ENCODE assay signal across 15 cellular contexts in genomic region chr10:35392482-35393230, GRCh38. TPM values are rescaled to one million over a fixed set of nuclear protein-coding genes. Genes with fewer than 3 reads are reported as not detected.
DNase-seq lines count a peak whose midpoint lies in the region; ATAC-seq and TF ChIP-seq lines count a peak whose summit lies in the region.
"Had no signal": no experiment of that assay in that cellular context is flagged by ENCODE, and none has a peak within 500 bp of the region (broad histone marks: within the 10 kb centered on the region; RNA-seq: fewer than 3 reads in every experiment).

No MANE protein-coding gene starts in this region.

- H3K4me1 ChIP-seq in Caco-2 (peaks cover 6% of the 10 kb centered on the region; the same call in 1 of the 2 replicates), neural progenitor cell (peaks cover 51% of the 10 kb centered on the region)

- peaks cover 17% of the 10 kb centered on the region for H3K9me3 Mint-ChIP-seq in Caco-2 (ENCODE audit: unreplicated experiment)
- H3K9me3 Mint-ChIP-seq in endothelial cell (ENCODE audit: unreplicated experiment), result peaks cover 15% of the 10 kb centered on the region
- H3K9me3 Mint-ChIP-seq in neural progenitor cell, result peaks cover 25% of the 10 kb centered on the region

- no peak for DNase-seq in Caco-2
- DNase-seq in WERI-Rb-1, result peak; percentile 66
- no peak for DNase-seq in endothelial cell (ENCODE audit: low spot score)
- DNase-seq in neural progenitor cell (ENCODE audit: low spot score), result no peak
- no peak for DNase-seq in NCI-H748 (lab: John Stamatoyannopoulos, UW; ENCODE audit: unreplicated experiment)
- DNase-seq in NOMO-1 (lab: John Stamatoyannopoulos, UW; ENCODE audit: unreplicated experiment in 2 of 2), result no peak
- DNase-seq: C1 segment of cervical spinal cord, Calu3, Kasumi-1, NCI-H1105 treated with DMSO at 0.1 percent for 48 hours, NCI-H187, NCI-H446 treated with DMSO at 0.1 percent for 48 hours had no signal

- H3K4me1 Mint-ChIP-seq in Caco-2 (ENCODE audit: low read depth, unreplicated experiment) (peaks cover 26% of the 10 kb centered on the region), endothelial cell (ENCODE audit: unreplicated experiment) (peaks cover 69% of the 10 kb centered on the region), neural progenitor cell (peaks cover 53% of the 10 kb centered on the region)

- H3K27ac ChIP-seq in WERI-Rb-1 (peak overlapping the region; percentile 51), neural progenitor cell (no peak overlapping the region)

- H3F3A ChIP-seq in neural progenitor cell (ENCODE audit: low read depth), result peaks cover 8% of the 10 kb centered on the region

- H4K20me1 ChIP-seq in neural progenitor cell (ENCODE audit: low read depth), result peaks cover 64% of the 10 kb centered on the region

- H3K36me3 ChIP-seq in Caco-2 (ENCODE audit: control insufficient read depth, insufficient read depth, low read length), result no peaks in the 10 kb centered on the region
- no peaks in the 10 kb centered on the region for H3K36me3 ChIP-seq in WERI-Rb-1
- H3K36me3 ChIP-seq in neural progenitor cell, result no peaks in the 10 kb centered on the region
- H3K36me3 ChIP-seq: HAP-1 had no signal

- H3K79me2 ChIP-seq in neural progenitor cell (ENCODE audit: low read depth), result peaks cover 100% of the 10 kb centered on the region

- CTCF ChIA-PET in Caco-2 (lab: Charles Lee), result no interaction called here

- no peak overlapping the region for H3K9ac ChIP-seq in neural progenitor cell

- peak overlapping the region; percentile 21 for H3K4me2 ChIP-seq in neural progenitor cell

- H3K4me3 Mint-ChIP-seq in Caco-2 (ENCODE audit: unreplicated experiment) (no peak overlapping the region), endothelial cell (ENCODE audit: unreplicated experiment) (no peak overlapping the region), neural progenitor cell (no peak overlapping the region)

- peaks cover 20% of the 10 kb centered on the region for H3K9me3 ChIP-seq in Caco-2
- H3K9me3 ChIP-seq in WERI-Rb-1 (ENCODE audit: severe bottlenecking), result peaks cover 10% of the 10 kb centered on the region
- H3K9me3 ChIP-seq in neural progenitor cell (ENCODE audit: low read depth), result no peaks in the 10 kb centered on the region

- H3K27me3 ChIP-seq in Caco-2 (replicated peaks; ENCODE audit: control insufficient read depth, insufficient read depth, low read length), result no peaks in the 10 kb centered on the region
- no peaks in the 10 kb centered on the region for H3K27me3 ChIP-seq in WERI-Rb-1 (ENCODE audit: insufficient read depth, low read depth, severe bottlenecking)
- no peaks in the 10 kb centered on the region for H3K27me3 ChIP-seq in neural progenitor cell

- TF ChIP-seq CTCF in Caco-2 (IDR thresholded peaks at IDR 0.05; ENCODE audit: insufficient read depth in 1 of 2, low read depth in 1 of 2, low read length in 1 of 2, severe bottlenecking in 1 of 2, unreplicated experiment in 1 of 2) (no peak), WERI-Rb-1 (IDR thresholded peaks at IDR 0.05; ENCODE audit: low read depth, low read length) (no peak), endothelial cell (IDR thresholded peaks at IDR 0.05; ENCODE audit: unreplicated experiment) (no peak), neural progenitor cell (IDR thresholded peaks at IDR 0.05) (no peak)

- H3K36me3 Mint-ChIP-seq in Caco-2 (ENCODE audit: insufficient read depth, unreplicated experiment), result peaks cover 25% of the 10 kb centered on the region
- peaks cover 33% of the 10 kb centered on the region for H3K36me3 Mint-ChIP-seq in endothelial cell (ENCODE audit: low read depth, unreplicated experiment)
- peaks cover 9% of the 10 kb centered on the region for H3K36me3 Mint-ChIP-seq in neural progenitor cell

- intact Hi-C loops in Caco-2 (cut with micrococcal nuclease; ENCODE audit: unreplicated experiment), result no loop called here

- H3K27ac Mint-ChIP-seq in Caco-2 (ENCODE audit: unreplicated experiment), result peak overlapping the region; percentile 55
- H3K27ac Mint-ChIP-seq in endothelial cell (ENCODE audit: unreplicated experiment), result peak overlapping the region; percentile 88
- H3K27ac Mint-ChIP-seq in neural progenitor cell, result no peak overlapping the region

- H2AFZ ChIP-seq in neural progenitor cell (replicated peaks), result no peak overlapping the region

- BruUV-seq in Caco-2 (replicated peaks; lab: Mats Ljungman, UMichigan), result no TSS peak

- H3K4me3 ChIP-seq in Caco-2 (ENCODE audit: low read depth, low read length) (no peak overlapping the region), WERI-Rb-1 (ENCODE audit: low read depth, low read length) (no peak overlapping the region), neural progenitor cell (no peak overlapping the region)
- H3K4me3 ChIP-seq: GM12878, HAP-1 had no signal

- ATAC-seq in HG02571 (IDR thresholded peaks at IDR 0.05; ENCODE audit: unreplicated experiment), result no peak
- ATAC-seq: GM12878 had no signal

- H3K27me3 Mint-ChIP-seq in Caco-2 (ENCODE audit: insufficient read depth, unreplicated experiment) (no peaks in the 10 kb centered on the region), endothelial cell (ENCODE audit: unreplicated experiment) (peaks cover 9% of the 10 kb centered on the region), neural progenitor cell (ENCODE audit: insufficient read depth, low read depth) (peaks cover 10% of the 10 kb centered on the region)

- POLR2A ChIA-PET in Caco-2 (lab: Charles Lee), result no interaction called here

RNA-seq across cellular contexts. Expression of gene CCNY, which starts 56.3 kb away (rescaled TPM):
- total RNA-seq in Caco-2 (2022) (111 and 122 TPM in 2 replicates), endothelial cell (ENCODE audit: unreplicated experiment) (169 TPM), neural progenitor cell (ENCODE audit: low replicate concordance) (43.0 and 46.7 TPM in 2 replicates)
